Comparison of ENCODE assay signal across 13 cellular contexts in genomic region chr2:37658682-37659081, GRCh38. TPM values are rescaled to one million over a fixed set of nuclear protein-coding genes. Genes with fewer than 3 reads are reported as not detected.
DNase-seq lines count a peak whose midpoint lies in the region; ATAC-seq and TF ChIP-seq lines count a peak whose summit lies in the region.
"Had no signal": no experiment of that assay in that cellular context is flagged by ENCODE, and none has a peak within 500 bp of the region (broad histone marks: within the 10 kb centered on the region; RNA-seq: fewer than 3 reads in every experiment).

No MANE protein-coding gene starts in this region.

- peaks cover 95% of the 10 kb centered on the region for H3K4me1 Mint-ChIP-seq in central memory CD8-positive, alpha-beta T cell
- H3K4me1 Mint-ChIP-seq in naive thymus-derived CD8-positive, alpha-beta T cell, result peaks cover 61 to 99% (median 93%) of the 10 kb centered on the region in 4 donors

- H3K27me3 Mint-ChIP-seq in central memory CD8-positive, alpha-beta T cell, result no peaks in the 10 kb centered on the region
- no peaks in the 10 kb centered on the region for H3K27me3 Mint-ChIP-seq in naive thymus-derived CD8-positive, alpha-beta T cell

- H3K4me3 ChIP-seq in right cardiac atrium (ENCODE audit: low read length), result no peak overlapping the region
- no peak overlapping the region for H3K4me3 ChIP-seq in upper lobe of right lung
- H3K4me3 ChIP-seq: adrenal gland had no signal

- peaks cover 7% of the 10 kb centered on the region for H3K36me3 ChIP-seq in upper lobe of right lung
- H3K36me3 ChIP-seq: adrenal gland had no signal

- H3K4me1 ChIP-seq in right cardiac atrium (ENCODE audit: control insufficient read depth, insufficient read depth, low read length) (peaks cover 30% of the 10 kb centered on the region), upper lobe of right lung (peaks cover 89% of the 10 kb centered on the region)

- no peak for TF ChIP-seq CTCF in upper lobe of right lung (IDR thresholded peaks at IDR 0.05)

- peaks cover 19% of the 10 kb centered on the region for H3K36me3 Mint-ChIP-seq in central memory CD8-positive, alpha-beta T cell (ENCODE audit: insufficient read depth)
- peaks cover 0 to 35% (median 7%) of the 10 kb centered on the region in 3 donors for H3K36me3 Mint-ChIP-seq in naive thymus-derived CD8-positive, alpha-beta T cell

- H3K9me3 Mint-ChIP-seq in central memory CD8-positive, alpha-beta T cell, result no peaks in the 10 kb centered on the region
- no peaks in the 10 kb centered on the region for H3K9me3 Mint-ChIP-seq in naive thymus-derived CD8-positive, alpha-beta T cell
- H3K9me3 Mint-ChIP-seq: T-helper 2 cell treated with Interferon-gamma antibody and Interleukin-4, amounts not matched to agents 5 μg/mL and 100 μg/mL, for 36 hours had no signal

- 75% methylated on average over 3 of the region's 3 CpGs for WGBS in right cardiac atrium

- ATAC-seq in right cardiac atrium (no peak), Right ventricle myocardium superior (ENCODE audit: poor library complexity) (no peak), upper lobe of right lung (no peak), HG02678 (IDR thresholded peaks at IDR 0.05; ENCODE audit: unreplicated experiment) (no peak), HG02981 (IDR thresholded peaks at IDR 0.05; ENCODE audit: unreplicated experiment) (no peak)
- no peak for ATAC-seq in central memory CD8-positive, alpha-beta T cell (replicated peaks; ENCODE audit: extremely low read depth, poor library complexity, severe bottlenecking)
- no peak for ATAC-seq in naive thymus-derived CD8-positive, alpha-beta T cell
- ATAC-seq: foreskin keratinocyte had no signal

- POLR2A ChIA-PET in naive thymus-derived CD8-positive, alpha-beta T cell (lab: Charles Lee), result interaction anchor here (0.9 to 3.3 kb wide), 3 partner anchors 12 kb away, joined by 3 to 24 read pairs (median 5); partner anchors contain the start of gene CDC42EP3

- H3K27ac ChIP-seq in right cardiac atrium (ENCODE audit: low read length), result peak overlapping the region; percentile 49
- peak overlapping the region; percentile 7 for H3K27ac ChIP-seq in upper lobe of right lung
- H3K27ac ChIP-seq: foreskin keratinocyte had no signal

- peak overlapping the region; percentile 40 for H3K4me3 Mint-ChIP-seq in central memory CD8-positive, alpha-beta T cell
- peak overlapping the region in 3 of 10 donors; percentile 2 to 46 (median 12) for H3K4me3 Mint-ChIP-seq in naive thymus-derived CD8-positive, alpha-beta T cell
- H3K4me3 Mint-ChIP-seq: T-helper 2 cell treated with Interferon-gamma antibody and Interleukin-4, amounts not matched to agents 5 μg/mL and 100 μg/mL, for 36 hours had no signal

- no peaks in the 10 kb centered on the region for H3K9me3 ChIP-seq in right cardiac atrium (ENCODE audit: control insufficient read depth, low read length)
- H3K9me3 ChIP-seq in upper lobe of right lung, result no peaks in the 10 kb centered on the region
- H3K9me3 ChIP-seq: adrenal gland had no signal

- intact Hi-C loops in right cardiac atrium (cut with DNase I), result loop anchor here in 1 of 4 donors (10.0 kb wide), 1 partner anchor 244 kb away; no protein-coding TSS in a partner anchor
- intact Hi-C loops in Right ventricle myocardium superior (cut with DNase I), result loop anchor here (10.0 kb wide), 1 partner anchor 244 kb away; no protein-coding TSS in a partner anchor
- intact Hi-C loops in upper lobe of right lung (cut with DNase I), result no loop called here

- no peaks in the 10 kb centered on the region for H3K27me3 ChIP-seq in right cardiac atrium (ENCODE audit: control insufficient read depth, insufficient read depth)
- H3K27me3 ChIP-seq in upper lobe of right lung, result no peaks in the 10 kb centered on the region
- H3K27me3 ChIP-seq: adrenal gland, foreskin keratinocyte had no signal

- DNase-seq in right cardiac atrium (no peak), Right ventricle myocardium superior (no peak), upper lobe of right lung (no peak), ureter (ENCODE audit: low spot score) (no peak)
- no peak for DNase-seq in central memory CD8-positive, alpha-beta T cell (ENCODE audit: low spot score in 2 of 2)
- DNase-seq in naive thymus-derived CD8-positive, alpha-beta T cell, result no peak
- DNase-seq: adrenal gland, foreskin keratinocyte, nucleus accumbens, OCI-M1 had no signal

- H3K27ac Mint-ChIP-seq in central memory CD8-positive, alpha-beta T cell (ENCODE audit: low read depth), result peak overlapping the region; percentile 84
- H3K27ac Mint-ChIP-seq in naive thymus-derived CD8-positive, alpha-beta T cell, result peak overlapping the region; percentile 2 to 95 (median 80)
- H3K27ac Mint-ChIP-seq: T-helper 2 cell treated with Interferon-gamma antibody and Interleukin-4, amounts not matched to agents 5 μg/mL and 100 μg/mL, for 36 hours had no signal

RNA-seq across cellular contexts. Expression of gene CDC42EP3, which starts 12.8 kb away (rescaled TPM):
- total RNA-seq in right cardiac atrium (10 to 100 TPM; 65.0 to 98.4 (median 78.6) TPM), Right ventricle myocardium superior (75.3 TPM), upper lobe of right lung (71.1 TPM), ureter (95.3 TPM)
- 37.3 TPM for polyA plus RNA-seq in right cardiac atrium
- total RNA-seq in naive thymus-derived CD8-positive, alpha-beta T cell, result 10 to 100 TPM; 28.4 to 32.3 TPM
- polyA plus RNA-seq in naive thymus-derived CD8-positive, alpha-beta T cell, result 10 to 100 TPM; 47.9 to 68.5 (median 52.6) TPM
